In the genomic region with DNA sequence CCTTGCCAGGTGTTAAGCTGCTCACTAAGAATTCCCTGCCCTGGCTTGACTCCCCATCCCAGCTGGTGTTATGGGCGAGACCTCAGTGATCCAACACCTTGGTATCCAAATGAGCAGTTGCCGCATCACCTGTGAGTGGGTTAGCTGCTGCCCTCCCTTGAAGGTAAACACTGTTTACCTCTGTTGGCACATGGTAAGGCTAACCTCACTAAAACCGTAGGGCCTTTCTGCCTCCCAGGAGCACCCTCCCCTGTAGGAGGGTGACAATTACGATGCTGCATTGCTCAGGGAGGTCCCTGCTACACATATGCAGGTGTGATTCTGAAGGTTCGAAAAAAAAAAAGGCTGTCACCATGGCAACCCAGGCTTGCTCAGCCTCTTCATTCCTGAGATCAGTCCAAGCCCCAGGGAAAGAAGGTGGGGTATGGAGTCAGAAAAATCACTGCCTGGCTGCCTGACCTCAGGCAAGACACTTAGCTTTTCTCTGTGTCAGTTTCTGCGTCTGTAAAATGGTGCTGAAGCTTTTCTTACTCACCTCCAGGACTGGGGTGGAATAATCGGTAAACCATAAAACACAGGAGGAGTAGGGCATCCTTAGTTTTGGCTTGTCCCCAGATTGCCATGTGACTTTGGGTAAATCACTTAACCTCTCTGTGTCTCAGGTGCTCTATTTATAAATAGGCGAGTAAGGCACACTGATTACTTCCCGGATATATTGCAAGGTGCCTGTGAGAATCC, we compare ENCODE assay signal across 1 cellular context.
TF ChIP-seq lines count a peak whose summit lies in the region.

No MANE protein-coding gene starts in this region.

TF ChIP-seq in WTC11, 78 proteins besides CTCF, POLR2A, EP300 and RAD21 (continued from another document):
- TF ChIP-seq, protein P1, sequence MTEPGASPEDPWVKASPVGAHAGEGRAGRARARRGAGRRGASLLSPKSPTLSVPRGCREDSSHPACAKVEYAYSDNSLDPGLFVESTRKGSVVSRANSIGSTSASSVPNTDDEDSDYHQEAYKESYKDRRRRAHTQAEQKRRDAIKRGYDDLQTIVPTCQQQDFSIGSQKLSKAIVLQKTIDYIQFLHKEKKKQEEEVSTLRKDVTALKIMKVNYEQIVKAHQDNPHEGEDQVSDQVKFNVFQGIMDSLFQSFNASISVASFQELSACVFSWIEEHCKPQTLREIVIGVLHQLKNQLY (CRISPR knock-in tag; IDR thresholded peaks at IDR 0.05): no peak
- TF ChIP-seq KAT7 (CRISPR knock-in tag; IDR thresholded peaks at IDR 0.05; ENCODE audit: borderline replicate concordance): no peak
- TF ChIP-seq NR3C1 (CRISPR knock-in tag; conservative IDR thresholded peaks at IDR 0.05; ENCODE audit: low read depth): no peak
- TF ChIP-seq NR2C2 (CRISPR knock-in tag; IDR thresholded peaks at IDR 0.05): no peak
- no peak for TF ChIP-seq GTF2I (CRISPR knock-in tag; conservative IDR thresholded peaks at IDR 0.05)
- TF ChIP-seq, protein P2, sequence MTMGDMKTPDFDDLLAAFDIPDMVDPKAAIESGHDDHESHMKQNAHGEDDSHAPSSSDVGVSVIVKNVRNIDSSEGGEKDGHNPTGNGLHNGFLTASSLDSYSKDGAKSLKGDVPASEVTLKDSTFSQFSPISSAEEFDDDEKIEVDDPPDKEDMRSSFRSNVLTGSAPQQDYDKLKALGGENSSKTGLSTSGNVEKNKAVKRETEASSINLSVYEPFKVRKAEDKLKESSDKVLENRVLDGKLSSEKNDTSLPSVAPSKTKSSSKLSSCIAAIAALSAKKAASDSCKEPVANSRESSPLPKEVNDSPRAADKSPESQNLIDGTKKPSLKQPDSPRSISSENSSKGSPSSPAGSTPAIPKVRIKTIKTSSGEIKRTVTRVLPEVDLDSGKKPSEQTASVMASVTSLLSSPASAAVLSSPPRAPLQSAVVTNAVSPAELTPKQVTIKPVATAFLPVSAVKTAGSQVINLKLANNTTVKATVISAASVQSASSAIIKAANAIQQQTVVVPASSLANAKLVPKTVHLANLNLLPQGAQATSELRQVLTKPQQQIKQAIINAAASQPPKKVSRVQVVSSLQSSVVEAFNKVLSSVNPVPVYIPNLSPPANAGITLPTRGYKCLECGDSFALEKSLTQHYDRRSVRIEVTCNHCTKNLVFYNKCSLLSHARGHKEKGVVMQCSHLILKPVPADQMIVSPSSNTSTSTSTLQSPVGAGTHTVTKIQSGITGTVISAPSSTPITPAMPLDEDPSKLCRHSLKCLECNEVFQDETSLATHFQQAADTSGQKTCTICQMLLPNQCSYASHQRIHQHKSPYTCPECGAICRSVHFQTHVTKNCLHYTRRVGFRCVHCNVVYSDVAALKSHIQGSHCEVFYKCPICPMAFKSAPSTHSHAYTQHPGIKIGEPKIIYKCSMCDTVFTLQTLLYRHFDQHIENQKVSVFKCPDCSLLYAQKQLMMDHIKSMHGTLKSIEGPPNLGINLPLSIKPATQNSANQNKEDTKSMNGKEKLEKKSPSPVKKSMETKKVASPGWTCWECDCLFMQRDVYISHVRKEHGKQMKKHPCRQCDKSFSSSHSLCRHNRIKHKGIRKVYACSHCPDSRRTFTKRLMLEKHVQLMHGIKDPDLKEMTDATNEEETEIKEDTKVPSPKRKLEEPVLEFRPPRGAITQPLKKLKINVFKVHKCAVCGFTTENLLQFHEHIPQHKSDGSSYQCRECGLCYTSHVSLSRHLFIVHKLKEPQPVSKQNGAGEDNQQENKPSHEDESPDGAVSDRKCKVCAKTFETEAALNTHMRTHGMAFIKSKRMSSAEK (CRISPR knock-in tag; IDR thresholded peaks at IDR 0.05; ENCODE audit: borderline replicate concordance): no peak
- TF ChIP-seq ESRRA (CRISPR knock-in tag; IDR thresholded peaks at IDR 0.05; ENCODE audit: borderline replicate concordance): no peak
